In genomic region chr5:71782393-71782770, GRCh38 we compare ENCODE assay signal across 8 cellular contexts.
DNase-seq lines count a peak whose midpoint lies in the region; ATAC-seq and TF ChIP-seq lines count a peak whose summit lies in the region.

No MANE protein-coding gene starts in this region.

- no peak overlapping the region for H2BK20ac ChIP-seq in IMR-90 (ENCODE audit: low read depth, low read length)

- TF ChIP-seq CTCF in IMR-90 (conservative IDR thresholded peaks at IDR 0.05; ENCODE audit: low read depth, low read length), result no peak
- no peak for TF ChIP-seq CTCF in chondrocyte (IDR thresholded peaks at IDR 0.05)

- H3K56ac ChIP-seq in IMR-90 (ENCODE audit: extremely low read depth, insufficient read depth, low read length), result no peak overlapping the region
- H3K56ac ChIP-seq in mesendoderm (ENCODE audit: low read length), result peak overlapping the region; percentile 19

- peaks cover 13% of the 10 kb centered on the region for H3K4me1 Mint-ChIP-seq in chondrocyte (ENCODE audit: low read depth)

- H2BK5ac ChIP-seq in IMR-90 (ENCODE audit: low read depth, low read length, poor library complexity, severe bottlenecking) (no peak overlapping the region), mesendoderm (ENCODE audit: low read length) (no peak overlapping the region)

- CTCF ChIA-PET in IMR-90 (lab: Yijun Ruan, JAX), result interaction anchor here (0.5 to 0.9 kb wide), 2 partner anchors 301 to 526 kb away, joined by 3 read pairs; no protein-coding TSS in a partner anchor

- H3K9ac ChIP-seq in IMR-90 (ENCODE audit: low read depth, low read length) (no peak overlapping the region), mesendoderm (ENCODE audit: low read length) (no peak overlapping the region)

- no peak overlapping the region for H3K4me3 ChIP-seq in IMR-90 (ENCODE audit: insufficient read depth, low read depth, low read length)
- H3K4me3 ChIP-seq in mesendoderm (ENCODE audit: low read length), result no peak overlapping the region

- no peak overlapping the region for H3K14ac ChIP-seq in IMR-90 (replicated peaks; ENCODE audit: low read depth, low read length)

- H4K91ac ChIP-seq in IMR-90 (ENCODE audit: insufficient read depth, low read depth, low read length), result no peak overlapping the region

- no peaks in the 10 kb centered on the region for H3K9me3 Mint-ChIP-seq in chondrocyte (ENCODE audit: low read depth)

- in situ Hi-C loops in IMR-90 (cut with MboI; ENCODE audit: low sequenced_read_pairs), result loop anchor here (5.0 kb wide), 1 partner anchor 525 kb away; no protein-coding TSS in a partner anchor

- H3K23ac ChIP-seq in IMR-90 (ENCODE audit: low read depth, low read length) (no peak overlapping the region), mesendoderm (ENCODE audit: low read length) (no peak overlapping the region)

- no peak for TF ChIP-seq RAD21 in IMR-90 (IDR thresholded peaks at IDR 0.05; ENCODE audit: low read length)

- H4K5ac ChIP-seq in IMR-90 (ENCODE audit: low read depth, low read length) (no peak overlapping the region; the same call in 1 of the 2 replicates), mesendoderm (ENCODE audit: low read length) (no peak overlapping the region)

- dilution Hi-C loops in IMR-90 (cut with HindIII; ENCODE audit: low sequenced_read_pairs, unreplicated experiment), result no loop called here

- H3K27me3 ChIP-seq in IMR-90 (ENCODE audit: control insufficient read depth, insufficient read depth, low read length) (peaks cover 9% of the 10 kb centered on the region), mesendoderm (ENCODE audit: insufficient read depth, low read length, poor library complexity) (no peaks in the 10 kb centered on the region)

- H3K79me1 ChIP-seq in IMR-90 (ENCODE audit: low read depth in 1 of 2, low read length in 2 of 2), result no peaks in the 10 kb centered on the region
- H3K79me1 ChIP-seq in mesendoderm (ENCODE audit: low read length), result no peaks in the 10 kb centered on the region

- DNase-seq in IMR-90 (no peak), mesendoderm (no peak), NCI-H345 treated with DMSO at 0.1 percent for 48 hours (lab: John Stamatoyannopoulos, UW; ENCODE audit: unreplicated experiment) (no peak), H4 (ENCODE audit: low spot score) (no peak), chondrocyte (ENCODE audit: low spot score) (no peak)

- no peaks in the 10 kb centered on the region for H3K9me3 ChIP-seq in IMR-90 (ENCODE audit: control insufficient read depth, insufficient read depth, low read length)

- H3K4me1 ChIP-seq in IMR-90 (ENCODE audit: control insufficient read depth, insufficient read depth, low read length), result peaks cover 2% of the 10 kb centered on the region; the same call in 1 of the 2 replicates
- H3K4me1 ChIP-seq in mesendoderm (ENCODE audit: control insufficient read depth, low read depth, low read length), result no peaks in the 10 kb centered on the region

- POLR2A ChIA-PET in IMR-90 (lab: Charles Lee; ENCODE audit: unreplicated experiment), result no interaction called here

- no peak overlapping the region for H3K4me3 Mint-ChIP-seq in chondrocyte (ENCODE audit: unreplicated experiment)

- H4K20me1 ChIP-seq in IMR-90 (ENCODE audit: insufficient read depth, low read length), result no peaks in the 10 kb centered on the region

- intact Hi-C loops in IMR-90 (cut with micrococcal nuclease), result loop anchor here (2.0 kb wide), 1 partner anchor 742 kb away; no protein-coding TSS in a partner anchor

- ATAC-seq in GM18505 (IDR thresholded peaks at IDR 0.05; ENCODE audit: unreplicated experiment) (peak; percentile 17), GM21447 (IDR thresholded peaks at IDR 0.05; ENCODE audit: unreplicated experiment) (peak; percentile 37), IMR-90 (ENCODE audit: low read depth) (no peak), GM21390 (IDR thresholded peaks at IDR 0.05; ENCODE audit: unreplicated experiment) (no peak)

- H2AFZ ChIP-seq in IMR-90 (replicated peaks; ENCODE audit: low read length, poor library complexity), result peak overlapping the region; percentile 58

- H3K36me3 ChIP-seq in IMR-90 (ENCODE audit: control insufficient read depth, insufficient read depth, low read length), result no peaks in the 10 kb centered on the region
- H3K36me3 ChIP-seq in mesendoderm (ENCODE audit: control insufficient read depth, insufficient read depth, low read length), result no peaks in the 10 kb centered on the region

- H3K27ac ChIP-seq in IMR-90 (ENCODE audit: insufficient read depth, low read length), result no peak overlapping the region
- no peak overlapping the region for H3K27ac ChIP-seq in mesendoderm (ENCODE audit: low read depth, low read length)

- H3K9me1 ChIP-seq in IMR-90 (ENCODE audit: insufficient read depth, low read length), result no peaks in the 10 kb centered on the region

- no peak overlapping the region for H3K4me2 ChIP-seq in IMR-90 (ENCODE audit: low read depth, low read length)
- H3K4me2 ChIP-seq in mesendoderm (ENCODE audit: low read length), result no peak overlapping the region

- no peak overlapping the region for H2BK120ac ChIP-seq in IMR-90 (ENCODE audit: low read depth, low read length)
- no peak overlapping the region for H2BK120ac ChIP-seq in mesendoderm (ENCODE audit: low read depth, low read length)

- TF ChIP-seq POLR2A in GM18505 (IDR thresholded peaks at IDR 0.05; ENCODE audit: borderline replicate concordance, extremely low read depth, insufficient read depth, insufficient read length) (no peak), IMR-90 (IDR thresholded peaks at IDR 0.05; ENCODE audit: low read depth, low read length) (no peak)

- H2BK15ac ChIP-seq in IMR-90 (ENCODE audit: low read depth, low read length), result no peak overlapping the region
- H2BK15ac ChIP-seq in mesendoderm (replicated peaks; ENCODE audit: low read depth), result no peak overlapping the region

- H3K27ac Mint-ChIP-seq in chondrocyte (ENCODE audit: unreplicated experiment), result no peak overlapping the region

- H2AK9ac ChIP-seq in IMR-90 (replicated peaks; ENCODE audit: low read depth, low read length, poor library complexity), result no peak overlapping the region

- H4K8ac ChIP-seq in IMR-90 (ENCODE audit: low read depth in 2 of 2, low read length in 2 of 2) (no peak overlapping the region; a peak in 1 of 4 replicates), mesendoderm (ENCODE audit: low read depth, low read length) (no peak overlapping the region)

- H3K4ac ChIP-seq in IMR-90 (ENCODE audit: low read depth, low read length) (0 out of 2 replicates have a peak overlapping the region, but pooled peaks have one; percentile 17), mesendoderm (ENCODE audit: low read depth, low read length) (no peak overlapping the region)

- no CpG with 5 or more reads among the region's 3 CpGs for WGBS in IMR-90 (ENCODE audit: extremely low coverage in 2 of 2, insufficient read length in 1 of 2), 2 experiments
- no CpG with 5 or more reads among the region's 3 CpGs for whole genome bisulfite sequencing in mesendoderm (ENCODE audit: extremely low coverage, insufficient coverage, low lambda C conversion rate)

- peaks cover 2% of the 10 kb centered on the region for H3K27me3 Mint-ChIP-seq in chondrocyte (ENCODE audit: low read depth)

- H3K18ac ChIP-seq in IMR-90 (ENCODE audit: low read depth, low read length), result no peak overlapping the region
- no peak overlapping the region for H3K18ac ChIP-seq in mesendoderm (ENCODE audit: low read length)

- H3K36me3 Mint-ChIP-seq in chondrocyte (ENCODE audit: low read depth), result no peaks in the 10 kb centered on the region

- H2AK5ac ChIP-seq in IMR-90 (ENCODE audit: low read depth, low read length) (peak overlapping the region; percentile 33; the same call in 1 of the 2 replicates), mesendoderm (ENCODE audit: low read length) (no peak overlapping the region)

- no peaks in the 10 kb centered on the region for H3K79me2 ChIP-seq in mesendoderm (ENCODE audit: control insufficient read depth, insufficient read depth, low read length)

- BruUV-seq in IMR-90 (replicated peaks; lab: Mats Ljungman, UMichigan), result no TSS peak

TF ChIP-seq in IMR-90, 13 proteins besides CTCF, POLR2A, EP300 and RAD21:
- TF ChIP-seq MAZ (IDR thresholded peaks at IDR 0.05; ENCODE audit: borderline replicate concordance, low read depth, low read length), result no peak
- no peak for TF ChIP-seq MXI1 (IDR thresholded peaks at IDR 0.05; ENCODE audit: borderline replicate concordance, low read depth, low read length)
- TF ChIP-seq SMC3 (IDR thresholded peaks at IDR 0.05; ENCODE audit: low read depth, low read length), result no peak
- TF ChIP-seq CHD1 (IDR thresholded peaks at IDR 0.05; ENCODE audit: low read depth, low read length), result no peak
- TF ChIP-seq USF2 (IDR thresholded peaks at IDR 0.05; ENCODE audit: low read depth, low read length), result no peak
- TF ChIP-seq BHLHE40 (IDR thresholded peaks at IDR 0.05; ENCODE audit: low read depth, low read length), result no peak
- TF ChIP-seq NFE2L2 (IDR thresholded peaks at IDR 0.05; ENCODE audit: low read depth, low read length), result no peak
- TF ChIP-seq RFX5 (IDR thresholded peaks at IDR 0.05; ENCODE audit: low read depth, low read length), result no peak
- TF ChIP-seq FOS (IDR thresholded peaks at IDR 0.05; ENCODE audit: low read depth, low read length), result no peak
- TF ChIP-seq RCOR1 (IDR thresholded peaks at IDR 0.05; ENCODE audit: insufficient replicate concordance, low read length), result no peak
- no peak for TF ChIP-seq MAFK (IDR thresholded peaks at IDR 0.05; ENCODE audit: low read depth, low read length)
- no peak for TF ChIP-seq CEBPB (IDR thresholded peaks at IDR 0.05; ENCODE audit: low read depth, low read length)
- no peak for TF ChIP-seq ELK1 (IDR thresholded peaks at IDR 0.05; ENCODE audit: borderline replicate concordance, low read depth, low read length)

Comparison
In these comparisons a context has a peak if more than half of its experiments do, and no peak if none do; other contexts are left out.
1. ATAC-seq: peak in GM18505 (single experiment) and GM21447 (single experiment); none in IMR-90 (single experiment) and GM21390 (single experiment).